9 cellular contexts compared by ENCODE assay signal in the genomic region with DNA sequence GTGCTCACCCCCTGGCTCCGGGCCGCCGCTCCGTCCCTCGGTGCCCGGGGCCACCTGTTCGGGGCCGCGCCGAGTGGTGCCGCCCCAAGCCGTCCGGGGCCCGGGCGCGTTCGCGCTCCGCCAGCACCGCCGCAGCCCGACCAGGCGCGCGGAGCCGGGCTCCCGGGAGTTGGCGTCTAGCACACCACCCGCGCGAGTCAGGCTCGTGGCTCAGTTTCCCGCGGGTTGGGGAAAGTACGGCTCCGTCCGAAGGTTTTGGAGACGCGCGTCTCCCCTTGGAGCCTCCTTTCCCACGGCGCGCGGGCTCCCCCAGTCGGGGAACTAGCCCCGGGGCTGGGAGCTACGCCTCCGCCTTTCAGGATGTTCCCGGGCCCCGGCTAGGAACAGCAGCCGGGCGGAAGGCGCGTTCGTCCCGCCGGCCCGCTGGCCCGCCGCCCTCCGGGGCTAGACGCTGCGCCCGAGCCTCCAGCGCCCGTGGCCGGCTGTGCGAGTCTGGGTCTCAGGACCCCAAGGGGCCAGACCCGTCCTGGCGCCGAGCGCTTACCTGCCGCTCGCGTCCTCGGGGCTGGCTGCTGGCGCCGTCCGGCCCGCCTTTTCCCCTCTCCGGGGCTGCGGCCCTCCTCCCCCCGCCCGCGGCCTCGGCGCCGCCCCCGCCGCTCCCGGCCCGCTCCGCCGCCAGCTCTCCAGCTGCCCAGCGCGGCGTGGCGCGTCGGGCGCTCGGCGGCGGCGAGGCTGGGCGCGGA. TPM values are rescaled to one million over a fixed set of nuclear protein-coding genes. Genes with fewer than 3 reads are reported as not detected.
DNase-seq lines count a peak whose midpoint lies in the region; ATAC-seq and TF ChIP-seq lines count a peak whose summit lies in the region.
"Had no signal": no experiment of that assay in that cellular context is flagged by ENCODE, and none has a peak within 500 bp of the region (broad histone marks: within the 10 kb centered on the region; RNA-seq: fewer than 3 reads in every experiment).

Gene ADGRG2, minus strand, starts transcription at position 571 of the 743 bp plus-strand sequence. CDS start 53,634 bp downstream, outside the sequence.

- no peaks in the 10 kb centered on the region for H3K36me3 ChIP-seq in ovary

- no peaks in the 10 kb centered on the region for H3K36me3 Mint-ChIP-seq in stimulated activated effector memory CD8-positive, alpha-beta T cell treated with anti-CD3 and anti-CD28 coated beads, Interleukin-12 subunit alpha, Interleukin-12 subunit beta, amount 100 ng/mL, for 72 hours

- H3K9me3 ChIP-seq in ovary = no peaks in the 10 kb centered on the region

- intact Hi-C loops in ovary (cut with DNase I) = no loop called here

- H3K27me3 ChIP-seq in foreskin keratinocyte (peaks cover 56% of the 10 kb centered on the region), ovary (no peaks in the 10 kb centered on the region)

- H3K4me1 ChIP-seq in foreskin keratinocyte = no peaks in the 10 kb centered on the region
- H3K4me1 ChIP-seq in ovary (ENCODE audit: insufficient read depth) = peaks cover 2% of the 10 kb centered on the region

- no peaks in the 10 kb centered on the region for H3K4me1 Mint-ChIP-seq in stimulated activated effector memory CD8-positive, alpha-beta T cell treated with anti-CD3 and anti-CD28 coated beads, Interleukin-12 subunit alpha, Interleukin-12 subunit beta, amount 100 ng/mL, for 72 hours

- H3K9me3 Mint-ChIP-seq in stimulated activated effector memory CD8-positive, alpha-beta T cell treated with anti-CD3 and anti-CD28 coated beads, Interleukin-12 subunit alpha, Interleukin-12 subunit beta, amount 100 ng/mL, for 72 hours = no peaks in the 10 kb centered on the region

- peak within 1 kb of the TSS; percentile 30 for H3K4me3 ChIP-seq in ovary

- TF ChIP-seq CTCF in foreskin keratinocyte (conservative IDR thresholded peaks at IDR 0.05) = peak; percentile 42
- no peak for TF ChIP-seq CTCF in ovary (IDR thresholded peaks at IDR 0.05)

- no peak within 1 kb of the TSS for H3K4me3 Mint-ChIP-seq in stimulated activated effector memory CD8-positive, alpha-beta T cell treated with anti-CD3 and anti-CD28 coated beads, Interleukin-12 subunit alpha, Interleukin-12 subunit beta, amount 100 ng/mL, for 72 hours

- TF ChIP-seq POLR2A in ovary (IDR thresholded peaks at IDR 0.05) = no peak

- 12 to 23% (median 15%) methylated on average over 44 to 106 of the region's 107 CpGs for WGBS in ovary, 3 donors

- DNase-seq in Caki2 (ENCODE audit: low read depth) = peak; percentile 53
- DNase-seq in NCI-H226 = peak; percentile 19
- DNase-seq in foreskin keratinocyte = peak in 1 of 2 donors; percentile 1
- peak; percentile 17 to 53 (median 36) for DNase-seq in ovary
- DNase-seq in stimulated activated effector memory CD8-positive, alpha-beta T cell treated with anti-CD3 and anti-CD28 coated beads, Interleukin-12 subunit alpha, Interleukin-12 subunit beta, amount 100 ng/mL, for 72 hours (ENCODE audit: low spot score in 2 of 2) = no peak
- DNase-seq in stimulated activated CD4-positive, alpha-beta T cell treated with anti-CD3 and anti-CD28 coated beads, Interleukin-4, amount 100 ng/mL, for 1 hour = no peak
- DNase-seq in T-helper 1 cell = no peak

- in situ Hi-C loops in Caki2 (cut with HindIII; ENCODE audit: low pct_unique_long_range_greater_than_20kb, low sequenced_read_pairs) = no loop called here

- TF ChIP-seq EP300 in ovary (IDR thresholded peaks at IDR 0.05) = no peak

- peak; percentile 45 for ATAC-seq in foreskin keratinocyte
- no peak for ATAC-seq in stimulated activated effector memory CD8-positive, alpha-beta T cell treated with anti-CD3 and anti-CD28 coated beads, Interleukin-12 subunit alpha, Interleukin-12 subunit beta, amount 100 ng/mL, for 72 hours
- ATAC-seq in HG03378 (IDR thresholded peaks at IDR 0.05; ENCODE audit: unreplicated experiment) = no peak

- no peak within 1 kb of the TSS for H3K27ac Mint-ChIP-seq in stimulated activated effector memory CD8-positive, alpha-beta T cell treated with anti-CD3 and anti-CD28 coated beads, Interleukin-12 subunit alpha, Interleukin-12 subunit beta, amount 100 ng/mL, for 72 hours

- H3K27ac ChIP-seq in foreskin keratinocyte = no peak within 1 kb of the TSS
- H3K27ac ChIP-seq in ovary = no peak within 1 kb of the TSS

RNA-seq across cellular contexts. Expression of gene ADGRG2, which starts in this region (rescaled TPM):
- 34.1 and 38.6 TPM in 2 replicates for total RNA-seq in Caki2 (2014; rRNA removed; shearing (Covaris generic); ENCODE audit: low replicate concordance)
- total RNA-seq in foreskin keratinocyte = under 0.01 and 0.03 TPM in 2 replicates
- polyA plus RNA-seq in foreskin keratinocyte = 0.02 TPM in 1 of 2 replicates, not detected in the other
- 10 to 100 TPM in 2 of 7 donors, 1 to 10 TPM in 2, under 1 TPM in 3; 0.08 to 16.2 (median 1.4) TPM for total RNA-seq in ovary
- 1 to 10 TPM in 1 of 2 donors, under 1 TPM in 1; 0.12 to 1.3 TPM for polyA plus RNA-seq in ovary
- total RNA-seq: dermis microvascular lymphatic vessel endothelial cell had no signal

Comparison
In these comparisons a context has a peak if more than half of its experiments do, and no peak if none do; other contexts are left out.
1. Peak in ATAC-seq in foreskin keratinocyte; RNA of the gene not detected or under 1 TPM.
2. DNase-seq: peak in Caki2 (single experiment), NCI-H226 (single experiment) and ovary (5 of 5); none in stimulated activated effector memory CD8-positive, alpha-beta T cell treated with anti-CD3 and anti-CD28 coated beads, Interleukin-12 subunit alpha, Interleukin-12 subunit beta, amount 100 ng/mL, for 72 hours (0 of 2), stimulated activated CD4-positive, alpha-beta T cell treated with anti-CD3 and anti-CD28 coated beads, Interleukin-4, amount 100 ng/mL, for 1 hour (single experiment) and T-helper 1 cell (0 of 5).